ENCODE assay signal across 8 cellular contexts in the genomic region with DNA sequence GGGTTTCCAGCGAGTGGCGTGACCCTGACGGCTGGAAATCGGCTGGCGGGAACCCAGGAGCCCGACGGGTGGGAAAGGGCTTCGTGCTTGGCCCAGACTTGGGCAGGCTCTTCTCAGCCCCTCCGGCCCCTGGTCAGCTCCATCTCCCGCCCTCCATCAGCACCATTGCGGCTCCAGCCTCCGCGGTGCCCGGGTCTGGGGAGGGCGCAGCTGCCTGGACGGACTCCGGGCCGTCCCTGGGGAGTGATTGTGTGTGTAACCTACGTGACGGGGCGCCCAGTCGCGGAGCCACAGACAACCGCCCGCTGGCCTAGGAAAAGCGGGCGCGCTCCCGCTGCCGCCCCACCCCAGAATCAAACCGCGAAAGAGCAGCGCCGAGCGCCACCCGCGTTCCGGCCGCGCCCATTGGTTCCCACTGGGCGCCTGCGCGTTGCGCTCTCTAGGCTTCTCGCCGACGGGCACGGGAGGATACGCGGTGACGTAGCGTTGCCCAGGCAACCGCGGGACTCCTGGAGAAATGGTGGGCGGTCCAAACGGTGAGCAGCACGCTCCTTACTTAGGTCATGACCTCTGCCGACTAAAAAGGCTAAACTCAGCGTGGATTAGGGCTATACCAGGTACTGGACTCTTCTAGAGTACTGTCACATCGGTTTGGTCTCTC. TPM values are rescaled to one million over a fixed set of nuclear protein-coding genes. Genes with fewer than 3 reads are reported as not detected.
DNase-seq lines count a peak whose midpoint lies in the region; ATAC-seq and TF ChIP-seq lines count a peak whose summit lies in the region.

A gene (minus strand): TSS at position 355 of the 661 bp plus-strand sequence. CDS start 394 bp downstream, outside the sequence.

- no peaks in the 10 kb centered on the region for H3K9me3 Mint-ChIP-seq in Calu3 (ENCODE audit: low read depth, unreplicated experiment)
- no peaks in the 10 kb centered on the region for H3K9me3 Mint-ChIP-seq in activated T-helper 2 cell treated with anti-CD3 and anti-CD28 coated beads, Interferon-gamma antibody, Interleukin-2, Interleukin-4, amounts not matched to agents 10 μg/mL and 5 μg/mL and 100 μg/mL, durations not matched to agents 14 hours and 24 hours and 36 hours
- no peaks in the 10 kb centered on the region for H3K9me3 Mint-ChIP-seq in natural killer cell treated with Interleukin-12 subunit alpha and Interleukin-12 subunit beta and Interleukin-15 and Interleukin-18, amount 100 ng/mL, for 72 hours

- no peak for TF ChIP-seq CTCF in Calu3 (IDR thresholded peaks at IDR 0.05; ENCODE audit: unreplicated experiment)
- TF ChIP-seq CTCF in fibroblast of the aortic adventitia (IDR thresholded peaks at IDR 0.05; ENCODE audit: insufficient read depth, low read length) = no peak

- peaks cover 2% of the 10 kb centered on the region; the same call in 1 of the 2 replicates for H3K36me3 ChIP-seq in HUES48 (ENCODE audit: control insufficient read depth, insufficient read depth, low read length)

- no peak within 1 kb of the TSS for H3K27ac ChIP-seq in HUES48 (ENCODE audit: low read depth, low read length)

- intact Hi-C loops in Calu3 (cut with micrococcal nuclease; ENCODE audit: unreplicated experiment) = loop anchor here (10.0 kb wide), 1 partner anchor 485 kb away; no protein-coding TSS in a partner anchor
- intact Hi-C loops in activated T-helper 2 cell treated with anti-CD3 and anti-CD28 coated beads, Interferon-gamma antibody, Interleukin-2, Interleukin-4, amounts not matched to agents 10 μg/mL and 5 μg/mL and 100 μg/mL, durations not matched to agents 14 hours and 24 hours and 36 hours (cut with micrococcal nuclease) = loop anchor here (10.0 kb wide), 1 partner anchor 175 kb away; no protein-coding TSS in a partner anchor

- H3K4me1 ChIP-seq in HUES48 (ENCODE audit: control insufficient read depth, insufficient read depth, low read length) = peaks cover 11% of the 10 kb centered on the region

- peak within 1 kb of the TSS; percentile 83 for H3K4me3 ChIP-seq in HUES48 (ENCODE audit: low read depth, low read length)
- peak within 1 kb of the TSS; percentile 72 for H3K4me3 ChIP-seq in fibroblast of the aortic adventitia (ENCODE audit: low read depth, low read length)

- H3K4me3 Mint-ChIP-seq in Calu3 (ENCODE audit: low read depth, unreplicated experiment) = peak within 1 kb of the TSS; percentile 71
- H3K4me3 Mint-ChIP-seq in activated T-helper 2 cell treated with anti-CD3 and anti-CD28 coated beads, Interferon-gamma antibody, Interleukin-2, Interleukin-4, amounts not matched to agents 10 μg/mL and 5 μg/mL and 100 μg/mL, durations not matched to agents 14 hours and 24 hours and 36 hours (ENCODE audit: low read depth) = peak within 1 kb of the TSS; percentile 67
- H3K4me3 Mint-ChIP-seq in natural killer cell treated with Interleukin-12 subunit alpha and Interleukin-12 subunit beta and Interleukin-15 and Interleukin-18, amount 100 ng/mL, for 72 hours = peak within 1 kb of the TSS; percentile 70

- DNase-seq in Calu3 (peak; percentile 94), fibroblast of the aortic adventitia (ENCODE audit: low read depth) (peak; percentile 89)
- DNase-seq in activated T-helper 2 cell treated with anti-CD3 and anti-CD28 coated beads, Interferon-gamma antibody, Interleukin-2, Interleukin-4, amounts not matched to agents 10 μg/mL and 5 μg/mL and 100 μg/mL, durations not matched to agents 14 hours and 24 hours and 36 hours (ENCODE audit: low spot score) = peak; percentile 93
- peak; percentile 90 for DNase-seq in natural killer cell treated with Interleukin-12 subunit alpha and Interleukin-12 subunit beta and Interleukin-15 and Interleukin-18, amount 100 ng/mL, for 72 hours (ENCODE audit: low spot score)
- DNase-seq in stimulated activated naive CD4-positive, alpha-beta T cell treated with Interleukin-2 at 50 U/mL for 16 hours (lab: John Stamatoyannopoulos, UW) = peak; percentile 85

- H3K9me3 ChIP-seq in HUES48 (ENCODE audit: control insufficient read depth, insufficient read depth, low read length) = no peaks in the 10 kb centered on the region

- ATAC-seq in GM21447 (IDR thresholded peaks at IDR 0.05; ENCODE audit: unreplicated experiment) = peak; percentile 99
- peak; percentile 98 to 99 for ATAC-seq in natural killer cell treated with Interleukin-12 subunit alpha and Interleukin-12 subunit beta and Interleukin-15 and Interleukin-18, amount 100 ng/mL, for 72 hours

- BruUV-seq in Calu3 (replicated peaks; lab: Mats Ljungman, UMichigan) = no TSS peak

- peaks cover 30% of the 10 kb centered on the region for H3K4me1 Mint-ChIP-seq in Calu3 (ENCODE audit: low read depth, unreplicated experiment)
- peaks cover 12% of the 10 kb centered on the region for H3K4me1 Mint-ChIP-seq in activated T-helper 2 cell treated with anti-CD3 and anti-CD28 coated beads, Interferon-gamma antibody, Interleukin-2, Interleukin-4, amounts not matched to agents 10 μg/mL and 5 μg/mL and 100 μg/mL, durations not matched to agents 14 hours and 24 hours and 36 hours (ENCODE audit: low read depth)
- H3K4me1 Mint-ChIP-seq in natural killer cell treated with Interleukin-12 subunit alpha and Interleukin-12 subunit beta and Interleukin-15 and Interleukin-18, amount 100 ng/mL, for 72 hours (ENCODE audit: low read depth in 2 of 2) = peaks cover 0 to 3% of the 10 kb centered on the region in 2 donors

- peaks cover 20% of the 10 kb centered on the region for H3K36me3 Mint-ChIP-seq in Calu3 (ENCODE audit: insufficient read depth, unreplicated experiment)
- no peaks in the 10 kb centered on the region for H3K36me3 Mint-ChIP-seq in activated T-helper 2 cell treated with anti-CD3 and anti-CD28 coated beads, Interferon-gamma antibody, Interleukin-2, Interleukin-4, amounts not matched to agents 10 μg/mL and 5 μg/mL and 100 μg/mL, durations not matched to agents 14 hours and 24 hours and 36 hours (ENCODE audit: low read depth)
- no peaks in the 10 kb centered on the region for H3K36me3 Mint-ChIP-seq in natural killer cell treated with Interleukin-12 subunit alpha and Interleukin-12 subunit beta and Interleukin-15 and Interleukin-18, amount 100 ng/mL, for 72 hours

- no peaks in the 10 kb centered on the region for H3K27me3 Mint-ChIP-seq in Calu3 (ENCODE audit: unreplicated experiment)
- H3K27me3 Mint-ChIP-seq in activated T-helper 2 cell treated with anti-CD3 and anti-CD28 coated beads, Interferon-gamma antibody, Interleukin-2, Interleukin-4, amounts not matched to agents 10 μg/mL and 5 μg/mL and 100 μg/mL, durations not matched to agents 14 hours and 24 hours and 36 hours (ENCODE audit: low read depth) = peaks cover 5% of the 10 kb centered on the region
- H3K27me3 Mint-ChIP-seq in natural killer cell treated with Interleukin-12 subunit alpha and Interleukin-12 subunit beta and Interleukin-15 and Interleukin-18, amount 100 ng/mL, for 72 hours = no peaks in the 10 kb centered on the region

- CTCF ChIA-PET in Calu3 (lab: Charles Lee) = interaction anchor here (0.6 kb wide), 1 partner anchor 55 kb away, joined by 3 read pairs; no protein-coding TSS in a partner anchor

- H3K9ac ChIP-seq in HUES48 (ENCODE audit: low read depth, low read length) = peak within 1 kb of the TSS; percentile 55; the same call in 1 of the 2 replicates

- no peaks in the 10 kb centered on the region for H3K27me3 ChIP-seq in HUES48 (ENCODE audit: control insufficient read depth, insufficient read depth, low read length)

- peak within 1 kb of the TSS; percentile 79 for H3K27ac Mint-ChIP-seq in Calu3 (ENCODE audit: unreplicated experiment)
- H3K27ac Mint-ChIP-seq in activated T-helper 2 cell treated with anti-CD3 and anti-CD28 coated beads, Interferon-gamma antibody, Interleukin-2, Interleukin-4, amounts not matched to agents 10 μg/mL and 5 μg/mL and 100 μg/mL, durations not matched to agents 14 hours and 24 hours and 36 hours = peak within 1 kb of the TSS; percentile 60
- H3K27ac Mint-ChIP-seq in natural killer cell treated with Interleukin-12 subunit alpha and Interleukin-12 subunit beta and Interleukin-15 and Interleukin-18, amount 100 ng/mL, for 72 hours = peak within 1 kb of the TSS in 1 of 2 donors; percentile 1

TF ChIP-seq in PFSK-1, 5 proteins besides CTCF, POLR2A, EP300 and RAD21:
- TF ChIP-seq POLR2AphosphoS5 (IDR thresholded peaks at IDR 0.05; ENCODE audit: low read depth, low read length) = 0 out of 2 replicates have a peak, but pooled peaks have one; percentile 29
- no peak for TF ChIP-seq TAF1 (IDR thresholded peaks at IDR 0.05; ENCODE audit: borderline replicate concordance, insufficient read depth, low read length)

RNA-seq across cellular contexts. Expression of the gene that starts here (rescaled TPM):
- total RNA-seq in Calu3 (2022) = 5.8 and 5.9 TPM in 2 replicates
- 0.29 TPM for polyA plus RNA-seq in PFSK-1 (2012; ENCODE audit: insufficient read length, low read depth)
- 1.5 and 1.6 TPM in 2 replicates for total RNA-seq in activated T-helper 2 cell treated with anti-CD3 and anti-CD28 coated beads, Interferon-gamma antibody, Interleukin-2, Interleukin-4, amounts not matched to agents 10 μg/mL and 5 μg/mL and 100 μg/mL, durations not matched to agents 14 hours and 24 hours and 36 hours
- total RNA-seq in fibroblast of the aortic adventitia (ENCODE audit: low replicate concordance) = 1.3 and 7.3 TPM in 2 replicates
- under 1 TPM; 0.61 to 0.71 TPM for total RNA-seq in natural killer cell treated with Interleukin-12 subunit alpha and Interleukin-12 subunit beta and Interleukin-15 and Interleukin-18, amount 100 ng/mL, for 72 hours

Comparison
In these comparisons a context has a peak if more than half of its experiments do, and no peak if none do; other contexts are left out.
1. Peak in DNase-seq and ATAC-seq in natural killer cell treated with Interleukin-12 subunit alpha and Interleukin-12 subunit beta and Interleukin-15 and Interleukin-18, amount 100 ng/mL, for 72 hours; RNA of the gene not detected or under 1 TPM.